1 cellular context compared by ENCODE assay signal in genomic region chr17:20091161-20092029, GRCh38.
TF ChIP-seq lines count a peak whose summit lies in the region.

No MANE protein-coding gene starts in this region.

TF ChIP-seq in GM23338, 12 proteins besides CTCF, POLR2A, EP300 and RAD21:
- no peak for TF ChIP-seq ZNF462 (CRISPR knock-in tag; IDR thresholded peaks at IDR 0.05)
- TF ChIP-seq ZNF114 (CRISPR knock-in tag; IDR thresholded peaks at IDR 0.05), result no peak
- no peak for TF ChIP-seq JUNB (IDR thresholded peaks at IDR 0.05; ENCODE audit: unreplicated experiment)
- TF ChIP-seq CREB1 (CRISPR knock-in tag; IDR thresholded peaks at IDR 0.05; ENCODE audit: low read depth), result no peak
- TF ChIP-seq STAT1 (IDR thresholded peaks at IDR 0.05; ENCODE audit: unreplicated experiment), result no peak
- no peak for TF ChIP-seq EZH2 (IDR thresholded peaks at IDR 0.05; ENCODE audit: low read depth, unreplicated experiment)
- no peak for TF ChIP-seq ETS1 (IDR thresholded peaks at IDR 0.05)
- no peak for TF ChIP-seq REST (IDR thresholded peaks at IDR 0.05; ENCODE audit: unreplicated experiment)
- no peak for TF ChIP-seq POLR2AphosphoS5 (IDR thresholded peaks at IDR 0.05; ENCODE audit: low read depth)
- no peak for TF ChIP-seq EZH2phosphoT487 (IDR thresholded peaks at IDR 0.05; ENCODE audit: unreplicated experiment)
- TF ChIP-seq NANOG (IDR thresholded peaks at IDR 0.05; ENCODE audit: borderline replicate concordance), result no peak
- TF ChIP-seq ZNF331 (CRISPR knock-in tag; IDR thresholded peaks at IDR 0.05; ENCODE audit: low read depth), result no peak
